Comparison of ENCODE assay signal across 16 cellular contexts in genomic region chr1:181643631-181644030, GRCh38.
A peak's percentile ranks its signal among the peaks of the same experiment; 100 is the strongest.
DNase-seq lines count a peak whose midpoint lies in the region; ATAC-seq, FAIRE-seq and TF ChIP-seq lines count a peak whose summit lies in the region.
"Had no signal": no experiment of that assay in that cellular context is flagged by ENCODE, and none has a peak within 500 bp of the region (broad histone marks: within the 10 kb centered on the region; RNA-seq: fewer than 3 reads in every experiment).

No MANE protein-coding gene starts in this region.

- in situ Hi-C loops in HepG2 (cut with HindIII; ENCODE audit: extremely low pct_ligation_motif_present, low pct_unique_long_range_greater_than_20kb), result no loop called here

- no peak for TF ChIP-seq EP300 in HepG2 (IDR thresholded peaks at IDR 0.05; ENCODE audit: low read depth in 2 of 2, low read length in 2 of 2)
- no peak for TF ChIP-seq EP300 in HepG2 (CRISPR knock-in tag; IDR thresholded peaks at IDR 0.05; ENCODE audit: borderline replicate concordance)

- H3K4me2 ChIP-seq in HepG2 (ENCODE audit: low read depth, low read length), result no peak overlapping the region
- H3K4me2 ChIP-seq: BLaER1 treated with 17β-estradiol and CSF1 and Interleukin-3, amounts not matched to agents 10 nM and 100 nM had no signal

- peak; percentile 41 for ATAC-seq in HG03565 (IDR thresholded peaks at IDR 0.05; ENCODE audit: unreplicated experiment)
- peak in 3 of 4 donors; percentile 42 to 78 (median 54) for ATAC-seq in psoas muscle
- no peak for ATAC-seq in HepG2
- no peak for ATAC-seq in naive thymus-derived CD4-positive, alpha-beta T cell
- ATAC-seq: HCT116 had no signal

- BruUV-seq in HepG2 (replicated peaks; lab: Mats Ljungman, UMichigan), result no TSS peak

- DNase-seq in GM12892 (ENCODE audit: insufficient read length) (peak; percentile 15), caudate nucleus (lab: John Stamatoyannopoulos, UW) (no peak), psoas muscle (no peak), NCI-H345 treated with DMSO at 0.1 percent for 48 hours (lab: John Stamatoyannopoulos, UW; ENCODE audit: unreplicated experiment) (no peak), HepG2 (ENCODE audit: low spot score) (no peak), NCI-H2107 treated with DMSO at 0.1 percent for 48 hours (lab: John Stamatoyannopoulos, UW; ENCODE audit: unreplicated experiment) (no peak)
- DNase-seq in naive thymus-derived CD4-positive, alpha-beta T cell, result no peak
- DNase-seq: ACHN; Calu3; CD4-positive, CD25-positive, alpha-beta regulatory T cell; DMS79; IMR-90; KBM-7 had no signal

- H3K4me1 ChIP-seq in psoas muscle (no peaks in the 10 kb centered on the region), HepG2 (ENCODE audit: insufficient read depth, low read length) (no peaks in the 10 kb centered on the region)
- no peaks in the 10 kb centered on the region for H3K4me1 ChIP-seq in naive thymus-derived CD4-positive, alpha-beta T cell (ENCODE audit: control insufficient read depth in 2 of 2, insufficient read depth in 2 of 2, low read length in 2 of 2)

- no peak overlapping the region for H3K4me3 ChIP-seq in psoas muscle
- H3K4me3 ChIP-seq in HepG2 (replicated peaks in 1 of 3; ENCODE audit: insufficient read depth in 1 of 3, low read depth in 2 of 3, low read length in 3 of 3), result no peak overlapping the region
- H3K4me3 ChIP-seq in naive thymus-derived CD4-positive, alpha-beta T cell (ENCODE audit: low read length), result no peak overlapping the region
- H3K4me3 ChIP-seq: BLaER1 treated with 17β-estradiol and CSF1 and Interleukin-3, amounts not matched to agents 10 nM and 100 nM had no signal

- peak overlapping the region; percentile 22 for H3K27ac ChIP-seq in caudate nucleus (ENCODE audit: low read depth, low read length)
- no peak overlapping the region for H3K27ac ChIP-seq in psoas muscle
- no peak overlapping the region for H3K27ac ChIP-seq in HepG2 (ENCODE audit: extremely low read length, insufficient read depth, low read length)
- no peak overlapping the region for H3K27ac ChIP-seq in naive thymus-derived CD4-positive, alpha-beta T cell (ENCODE audit: low read depth, low read length)
- H3K27ac ChIP-seq: BLaER1 treated with 17β-estradiol and CSF1 and Interleukin-3, amounts not matched to agents 10 nM and 100 nM had no signal

- no peak for TF ChIP-seq RAD21 in HepG2 (CRISPR knock-in tag; IDR thresholded peaks at IDR 0.05)

- no peaks in the 10 kb centered on the region for H3K36me3 Mint-ChIP-seq in naive thymus-derived CD4-positive, alpha-beta T cell
- H3K36me3 Mint-ChIP-seq: CD4-positive, CD25-positive, alpha-beta regulatory T cell had no signal

- TF ChIP-seq POLR2A in GM12892 (IDR thresholded peaks at IDR 0.05; ENCODE audit: low read depth, low read length) (no peak), HepG2 (IDR thresholded peaks at IDR 0.05; ENCODE audit: insufficient read depth in 1 of 2, low read depth in 2 of 2, low read length in 2 of 2) (no peak)

- FAIRE-seq in GM12892 (lab: Jason Lieb, UNC), result no peak
- no peak for FAIRE-seq in HepG2 (lab: Jason Lieb, UNC)

- H3K27me3 ChIP-seq in psoas muscle (ENCODE audit: insufficient read depth in 3 of 3, low read length in 2 of 3), result no peaks in the 10 kb centered on the region
- peaks cover 0 to 11% of the 10 kb centered on the region in 2 experiments; a peak in 1 of 5 replicates for H3K27me3 ChIP-seq in HepG2 (ENCODE audit: control insufficient read depth in 1 of 2, insufficient read depth in 2 of 2, low read length in 2 of 2)
- no peaks in the 10 kb centered on the region for H3K27me3 ChIP-seq in naive thymus-derived CD4-positive, alpha-beta T cell (ENCODE audit: control insufficient read depth in 2 of 2, insufficient read depth in 2 of 2, low read length in 2 of 2)
- H3K27me3 ChIP-seq: BLaER1 treated with 17β-estradiol and CSF1 and Interleukin-3, amounts not matched to agents 10 nM and 100 nM had no signal

- CTCF ChIA-PET in HepG2 (lab: Yijun Ruan, JAX; ENCODE audit: low intra/inter-chr PET ratio, low total read pairs), result no interaction called here
- CTCF ChIA-PET in naive thymus-derived CD4-positive, alpha-beta T cell (lab: Charles Lee), result no interaction called here

- no peak overlapping the region for H3K9ac ChIP-seq in HepG2 (ENCODE audit: insufficient read depth, low read depth, low read length)
- H3K9ac ChIP-seq: BLaER1 treated with 17β-estradiol and CSF1 and Interleukin-3, amounts not matched to agents 10 nM and 100 nM had no signal

- intact Hi-C loops in psoas muscle (cut with DNase I), result no loop called here
- intact Hi-C loops in HepG2 (cut with micrococcal nuclease; ENCODE audit: unreplicated experiment), result no loop called here
- intact Hi-C loops in naive thymus-derived CD4-positive, alpha-beta T cell (cut with micrococcal nuclease), result no loop called here

- POLR2A ChIA-PET in HepG2 (lab: Yijun Ruan, JAX), result no interaction called here
- POLR2A ChIA-PET in naive thymus-derived CD4-positive, alpha-beta T cell (lab: Charles Lee), result no interaction called here

- H3K9me3 Mint-ChIP-seq in naive thymus-derived CD4-positive, alpha-beta T cell, result peaks cover 0 to 2% (median 0%) of the 10 kb centered on the region in 11 donors

- H3K4me3 Mint-ChIP-seq in naive thymus-derived CD4-positive, alpha-beta T cell, result no peak overlapping the region
- H3K4me3 Mint-ChIP-seq: CD4-positive, CD25-positive, alpha-beta regulatory T cell had no signal

- TF ChIP-seq CTCF in psoas muscle (IDR thresholded peaks at IDR 0.05), result no peak
- no peak for TF ChIP-seq CTCF in HepG2 (CRISPR knock-in tag; IDR thresholded peaks at IDR 0.05)

- 29 to 47% (median 44%) methylated on average over 3 of the region's 3 CpGs for WGBS in psoas muscle, 3 donors
- 0% methylated on average over 3 of the region's 3 CpGs for WGBS in HepG2 (ENCODE audit: low lambda C conversion rate)

- H3K27me3 Mint-ChIP-seq in naive thymus-derived CD4-positive, alpha-beta T cell, result peaks cover 3 to 54% (median 34%) of the 10 kb centered on the region in 5 donors

- H3K9me3 ChIP-seq in psoas muscle (no peaks in the 10 kb centered on the region), HepG2 (ENCODE audit: low read length) (no peaks in the 10 kb centered on the region)
- no peaks in the 10 kb centered on the region for H3K9me3 ChIP-seq in naive thymus-derived CD4-positive, alpha-beta T cell (ENCODE audit: control insufficient read depth in 2 of 3, low read length in 3 of 3)

- H3K79me2 ChIP-seq in HepG2 (ENCODE audit: insufficient read depth, low read length), result no peaks in the 10 kb centered on the region

- no peak overlapping the region for H3K27ac Mint-ChIP-seq in naive thymus-derived CD4-positive, alpha-beta T cell
- H3K27ac Mint-ChIP-seq: CD4-positive, CD25-positive, alpha-beta regulatory T cell had no signal

- H3K36me3 ChIP-seq in psoas muscle (ENCODE audit: insufficient read depth in 1 of 2, low read depth in 1 of 2), result no peaks in the 10 kb centered on the region
- no peaks in the 10 kb centered on the region for H3K36me3 ChIP-seq in HepG2 (replicated peaks in 1 of 2; ENCODE audit: control insufficient read depth in 1 of 2, insufficient read depth in 2 of 2, low read length in 2 of 2)
- no peaks in the 10 kb centered on the region for H3K36me3 ChIP-seq in naive thymus-derived CD4-positive, alpha-beta T cell (ENCODE audit: control insufficient read depth in 2 of 3, insufficient read depth in 3 of 3, low read length in 3 of 3)
- H3K36me3 ChIP-seq: BLaER1 treated with 17β-estradiol and CSF1 and Interleukin-3, amounts not matched to agents 10 nM and 100 nM had no signal

- H2AFZ ChIP-seq in HepG2 (ENCODE audit: low read length), result no peak overlapping the region

- no peaks in the 10 kb centered on the region for H4K20me1 ChIP-seq in HepG2 (ENCODE audit: insufficient read depth, low read length)
- H4K20me1 ChIP-seq: BLaER1 treated with 17β-estradiol and CSF1 and Interleukin-3, amounts not matched to agents 10 nM and 100 nM had no signal

- no peaks in the 10 kb centered on the region for H3K4me1 Mint-ChIP-seq in naive thymus-derived CD4-positive, alpha-beta T cell
- H3K4me1 Mint-ChIP-seq: CD4-positive, CD25-positive, alpha-beta regulatory T cell had no signal

TF ChIP-seq in HepG2, 621 proteins besides CTCF, POLR2A, EP300 and RAD21 (continues in another document):
- TF ChIP-seq ZSCAN29 (CRISPR knock-in tag; conservative IDR thresholded peaks at IDR 0.05) (no peak), SKI (IDR thresholded peaks at IDR 0.05; ENCODE audit: partially characterized antibody) (no peak), AGO2 (optimal IDR thresholded peaks at IDR 0.05; ENCODE audit: low read depth, low read length) (no peak), ZNF510 (CRISPR knock-in tag; IDR thresholded peaks at IDR 0.05; ENCODE audit: low read depth) (no peak), ZNF367 (CRISPR knock-in tag; IDR thresholded peaks at IDR 0.05; ENCODE audit: borderline replicate concordance) (no peak), DNMT1 (CRISPR knock-in tag; IDR thresholded peaks at IDR 0.05) (no peak), MIER3 (CRISPR knock-in tag; IDR thresholded peaks at IDR 0.05; ENCODE audit: borderline replicate concordance) (no peak), MXI1 (IDR thresholded peaks at IDR 0.05; ENCODE audit: borderline replicate concordance, low read depth, low read length) (no peak), RFX3 (CRISPR knock-in tag; IDR thresholded peaks at IDR 0.05) (no peak), ZNF777 (CRISPR knock-in tag; IDR thresholded peaks at IDR 0.05) (no peak), NFIB (CRISPR knock-in tag; IDR thresholded peaks at IDR 0.05; ENCODE audit: borderline replicate concordance) (no peak), NFKB2 (CRISPR knock-in tag; IDR thresholded peaks at IDR 0.05; ENCODE audit: borderline replicate concordance) (no peak), MXD3 (CRISPR knock-in tag; IDR thresholded peaks at IDR 0.05) (no peak), GTF2F1 (IDR thresholded peaks at IDR 0.05; ENCODE audit: low read length) (no peak), ZKSCAN1 (IDR thresholded peaks at IDR 0.05; ENCODE audit: low read length) (no peak), ZNF619 (CRISPR knock-in tag; IDR thresholded peaks at IDR 0.05) (no peak)

Comparison
In these comparisons a context has a peak if more than half of its experiments do, and no peak if none do; other contexts are left out.
1. ATAC-seq: peak in HG03565 (single experiment) and psoas muscle (3 of 4); none in HepG2 (single experiment) and naive thymus-derived CD4-positive, alpha-beta T cell (single experiment).